In genomic region chr9:82333671-82334070, GRCh38 we compare ENCODE assay signal across 18 cellular contexts.
"Had no signal": no experiment of that assay in that cellular context is flagged by ENCODE, and none has a peak within 500 bp of the region (broad histone marks: within the 10 kb centered on the region; RNA-seq: fewer than 3 reads in every experiment).

No MANE protein-coding gene starts in this region.

- H3K9me3 Mint-ChIP-seq: activated B cell treated with CpG ODN at 0.5 μM for 24 hours; activated CD4-positive, alpha-beta T cell treated with anti-CD3 and anti-CD28 coated beads, Interleukin-2, amount 10 ng/mL, durations not matched to agents 7 days and 5 days had no signal

- ATAC-seq: activated T-cell treated with anti-CD3 and anti-CD28 coated beads, Interleukin-2, amount 50 U/mL, for 72 hours; natural killer cell treated with Interleukin-12 subunit alpha and Interleukin-12 subunit beta and Interleukin-15 and Interleukin-18, amount 100 ng/mL, for 72 hours had no signal

- H3K36me3 ChIP-seq: right lobe of liver, stomach had no signal

- DNase-seq: activated B cell treated with CpG ODN at 0.5 μM for 24 hours; activated CD4-positive, alpha-beta T cell treated with anti-CD3 and anti-CD28 coated beads, Interleukin-2, amount 10 ng/mL, durations not matched to agents 7 days and 5 days; activated CD8-positive, alpha-beta memory T cell treated with anti-CD3 and anti-CD28 coated beads, Interleukin-2, amount 50 U/mL, for 48 hours; activated gamma-delta T cell; activated T-cell treated with anti-CD3 and anti-CD28 coated beads, Interleukin-2, amount 50 U/mL, for 72 hours; amygdala; cortex of kidney; effector CD4-positive, alpha-beta T cell; foreskin melanocyte; right lobe of liver; stimulated activated CD4-positive, alpha-beta T cell treated with anti-CD3 and anti-CD28 coated beads, Interleukin-1b, Interleukin-23, amount 100 ng/mL, for 48 hours; stomach; testis had no signal

- H3K27ac Mint-ChIP-seq: activated B cell treated with CpG ODN at 0.5 μM for 24 hours; activated CD4-positive, alpha-beta T cell treated with anti-CD3 and anti-CD28 coated beads, Interleukin-2, amount 10 ng/mL, durations not matched to agents 7 days and 5 days; activated naive CD8-positive, alpha-beta T cell; activated T-cell treated with anti-CD3 and anti-CD28 coated beads, Interleukin-2, amount 50 U/mL, for 72 hours; natural killer cell treated with Interleukin-12 subunit alpha and Interleukin-12 subunit beta and Interleukin-15 and Interleukin-18, amount 100 ng/mL, for 72 hours; progenitor cell of endocrine pancreas had no signal

- H3K4me3 Mint-ChIP-seq: activated B cell treated with CpG ODN at 0.5 μM for 24 hours; activated CD4-positive, alpha-beta T cell treated with anti-CD3 and anti-CD28 coated beads, Interleukin-2, amount 10 ng/mL, durations not matched to agents 7 days and 5 days; activated naive CD8-positive, alpha-beta T cell; activated T-cell treated with anti-CD3 and anti-CD28 coated beads, Interleukin-2, amount 50 U/mL, for 72 hours; brain; natural killer cell treated with Interleukin-12 subunit alpha and Interleukin-12 subunit beta and Interleukin-15 and Interleukin-18, amount 100 ng/mL, for 72 hours had no signal

- H3K27me3 ChIP-seq: right lobe of liver, stomach, testis had no signal

- H3K27me3 Mint-ChIP-seq: activated B cell treated with CpG ODN at 0.5 μM for 24 hours; activated CD4-positive, alpha-beta T cell treated with anti-CD3 and anti-CD28 coated beads, Interleukin-2, amount 10 ng/mL, durations not matched to agents 7 days and 5 days; activated naive CD8-positive, alpha-beta T cell; natural killer cell treated with Interleukin-12 subunit alpha and Interleukin-12 subunit beta and Interleukin-15 and Interleukin-18, amount 100 ng/mL, for 72 hours; progenitor cell of endocrine pancreas had no signal

- H3K27ac ChIP-seq: right lobe of liver, stomach, testis had no signal

- H3K36me3 Mint-ChIP-seq: activated naive CD8-positive, alpha-beta T cell; brain had no signal

- H3K9me3 ChIP-seq: right lobe of liver, stomach, testis had no signal

- H3K4me1 Mint-ChIP-seq: activated B cell treated with CpG ODN at 0.5 μM for 24 hours; activated CD4-positive, alpha-beta T cell treated with anti-CD3 and anti-CD28 coated beads, Interleukin-2, amount 10 ng/mL, durations not matched to agents 7 days and 5 days had no signal

- H3K4me1 ChIP-seq: testis had no signal

- H3K4me3 ChIP-seq: right lobe of liver, stomach, testis had no signal

- FAIRE-seq: TTC549 had no signal
